ENCODE assay signal across 9 cellular contexts in genomic region chr17:16417896-16418683, GRCh38. TPM values are rescaled to one million over a fixed set of nuclear protein-coding genes. Genes with fewer than 3 reads are reported as not detected.
DNase-seq lines count a peak whose midpoint lies in the region; ATAC-seq and TF ChIP-seq lines count a peak whose summit lies in the region.
"Had no signal": no experiment of that assay in that cellular context is flagged by ENCODE, and none has a peak within 500 bp of the region (broad histone marks: within the 10 kb centered on the region; RNA-seq: fewer than 3 reads in every experiment).

No MANE protein-coding gene starts in this region.

- H2BK20ac ChIP-seq in IMR-90 (ENCODE audit: low read depth, low read length): peak overlapping the region; percentile 89

- H3K79me1 ChIP-seq in IMR-90 (ENCODE audit: low read depth in 1 of 2, low read length in 2 of 2) (peaks cover 0 to 61% of the 10 kb centered on the region in 2 experiments; a peak in 2 of 4 replicates), neuronal stem cell (ENCODE audit: low read depth, low read length) (no peaks in the 10 kb centered on the region)

- 0 out of 2 replicates have a peak overlapping the region, but pooled peaks have one; percentile 7 for H3K9ac ChIP-seq in IMR-90 (ENCODE audit: low read depth, low read length)
- no peak overlapping the region for H3K9ac ChIP-seq in neuronal stem cell (ENCODE audit: low read depth, low read length, poor library complexity)

- TF ChIP-seq POLR2A in IMR-90 (IDR thresholded peaks at IDR 0.05; ENCODE audit: low read depth, low read length): no peak

- no peak overlapping the region for H2BK12ac ChIP-seq in neuronal stem cell (ENCODE audit: low read length)

- H4K5ac ChIP-seq in IMR-90 (ENCODE audit: low read depth, low read length): peak overlapping the region; percentile 81

- H2BK5ac ChIP-seq in IMR-90 (ENCODE audit: low read depth, low read length, poor library complexity, severe bottlenecking) (peak overlapping the region; percentile 96), neuronal stem cell (ENCODE audit: low read length) (no peak overlapping the region)

- H3K27ac ChIP-seq in CD4-positive, alpha-beta T cell (ENCODE audit: low read depth, low read length): no peak overlapping the region
- peak overlapping the region; percentile 88 for H3K27ac ChIP-seq in IMR-90 (ENCODE audit: insufficient read depth, low read length)
- H3K27ac ChIP-seq in neuronal stem cell (replicated peaks; ENCODE audit: low read length): no peak overlapping the region

- no CpG with 5 or more reads among the region's 7 CpGs for WGBS in IMR-90 (ENCODE audit: extremely low coverage in 2 of 2, insufficient read length in 1 of 2), 2 experiments
- no CpG with 5 or more reads among the region's 7 CpGs for WGBS in neuronal stem cell (ENCODE audit: extremely low coverage in 2 of 2, insufficient read length in 2 of 2, insufficient replicate concordance in 1 of 2), 2 donors

- H3K4me2 ChIP-seq in IMR-90 (ENCODE audit: low read depth, low read length) (no peak overlapping the region), neuronal stem cell (ENCODE audit: insufficient read depth, low read length, poor library complexity, severe bottlenecking) (no peak overlapping the region)

- in situ Hi-C loops in IMR-90 (cut with MboI; ENCODE audit: low sequenced_read_pairs): no loop called here

- no peak for DNase-seq in CD4-positive, alpha-beta T cell
- DNase-seq in IMR-90 (peak; percentile 28), neuronal stem cell (ENCODE audit: low spot score) (no peak), Caco-2 (no peak), D341Med (ENCODE audit: low spot score) (no peak)
- no peak for DNase-seq in central memory CD8-positive, alpha-beta T cell (ENCODE audit: low spot score in 2 of 2)
- no peak for DNase-seq in central memory CD4-positive, alpha-beta T cell

- H3K23ac ChIP-seq in IMR-90 (ENCODE audit: low read depth, low read length) (peak overlapping the region; percentile 81), neuronal stem cell (ENCODE audit: low read depth, low read length, poor library complexity) (no peak overlapping the region)

- H3K56ac ChIP-seq in IMR-90 (ENCODE audit: extremely low read depth, insufficient read depth, low read length): peak overlapping the region; percentile 71; the same call in 1 of the 2 replicates

- H3K27me3 Mint-ChIP-seq in CD4-positive, alpha-beta T cell: no peaks in the 10 kb centered on the region
- H3K27me3 Mint-ChIP-seq in central memory CD8-positive, alpha-beta T cell: no peaks in the 10 kb centered on the region
- H3K27me3 Mint-ChIP-seq in Caco-2 (ENCODE audit: insufficient read depth, unreplicated experiment): no peaks in the 10 kb centered on the region

- ATAC-seq in CD4-positive, alpha-beta T cell (ENCODE audit: poor library complexity): no peak
- ATAC-seq in IMR-90 (ENCODE audit: low read depth) (no peak), HG03139 (IDR thresholded peaks at IDR 0.05; ENCODE audit: unreplicated experiment) (no peak)
- no peak for ATAC-seq in central memory CD8-positive, alpha-beta T cell (replicated peaks; ENCODE audit: extremely low read depth, poor library complexity, severe bottlenecking)

- CTCF ChIA-PET in CD4-positive, alpha-beta T cell (lab: Charles Lee): interaction anchor here (1.1 to 5.3 kb wide), 2 partner anchors 54 kb away, joined by 4 to 26 read pairs; no protein-coding TSS in a partner anchor
- CTCF ChIA-PET in IMR-90 (lab: Yijun Ruan, JAX) (no interaction called here), Caco-2 (lab: Charles Lee) (interaction anchor here (0.6 kb wide), 1 partner anchor 32 kb away, joined by 5 read pairs; no protein-coding TSS in a partner anchor)

- H3K4ac ChIP-seq in IMR-90 (ENCODE audit: low read depth, low read length) (peak overlapping the region; percentile 95), neuronal stem cell (ENCODE audit: low read length) (no peak overlapping the region)

- H2AK9ac ChIP-seq in IMR-90 (replicated peaks; ENCODE audit: low read depth, low read length, poor library complexity): peak overlapping the region; percentile 97

- H4K8ac ChIP-seq in IMR-90 (ENCODE audit: low read depth in 2 of 2, low read length in 2 of 2): peak overlapping the region; percentile 72 to 87
- H4K8ac ChIP-seq in neuronal stem cell (ENCODE audit: low read depth, low read length): no peak overlapping the region

- H3K4me1 ChIP-seq in IMR-90 (ENCODE audit: control insufficient read depth, insufficient read depth, low read length) (peaks cover 34% of the 10 kb centered on the region), neuronal stem cell (ENCODE audit: control insufficient read depth in 2 of 2, insufficient read depth in 1 of 2, low read depth in 1 of 2, low read length in 2 of 2) (peaks cover 8 to 13% of the 10 kb centered on the region in 2 donors), Caco-2 (peaks cover 10% of the 10 kb centered on the region)

- no peaks in the 10 kb centered on the region for H3K9me3 ChIP-seq in CD4-positive, alpha-beta T cell (ENCODE audit: control insufficient read depth, low read length)
- H3K9me3 ChIP-seq in IMR-90 (ENCODE audit: control insufficient read depth, insufficient read depth, low read length) (no peaks in the 10 kb centered on the region), neuronal stem cell (replicated peaks in 1 of 2; ENCODE audit: control insufficient read depth in 2 of 2, insufficient read depth in 1 of 2, low read depth in 1 of 2, low read length in 2 of 2) (no peaks in the 10 kb centered on the region), Caco-2 (no peaks in the 10 kb centered on the region)

- H3K4me1 Mint-ChIP-seq in CD4-positive, alpha-beta T cell (ENCODE audit: low read depth): peaks cover 55% of the 10 kb centered on the region
- peaks cover 59% of the 10 kb centered on the region for H3K4me1 Mint-ChIP-seq in central memory CD8-positive, alpha-beta T cell
- no peaks in the 10 kb centered on the region for H3K4me1 Mint-ChIP-seq in Caco-2 (ENCODE audit: low read depth, unreplicated experiment)

- H2AK5ac ChIP-seq in IMR-90 (ENCODE audit: low read depth, low read length): peak overlapping the region; percentile 99
- no peak overlapping the region for H2AK5ac ChIP-seq in neuronal stem cell (ENCODE audit: low read depth, low read length)

- peak overlapping the region; percentile 58 for H3K4me3 Mint-ChIP-seq in CD4-positive, alpha-beta T cell
- peak overlapping the region; percentile 96 for H3K4me3 Mint-ChIP-seq in central memory CD8-positive, alpha-beta T cell
- H3K4me3 Mint-ChIP-seq in Caco-2 (ENCODE audit: unreplicated experiment): no peak overlapping the region
- H3K4me3 Mint-ChIP-seq: neural crest cell had no signal

- POLR2A ChIA-PET in CD4-positive, alpha-beta T cell (lab: Charles Lee): interaction anchor here (1.5 kb wide), 1 partner anchor 11 kb away, joined by 5 read pairs; no protein-coding TSS in a partner anchor
- POLR2A ChIA-PET in IMR-90 (lab: Charles Lee; ENCODE audit: unreplicated experiment) (interaction anchor here (0.5 kb wide), 1 partner anchor 10 kb away, joined by 3 read pairs; no protein-coding TSS in a partner anchor), Caco-2 (lab: Charles Lee) (no interaction called here)

- H2BK120ac ChIP-seq in IMR-90 (ENCODE audit: low read depth, low read length) (peak overlapping the region; percentile 93), neuronal stem cell (ENCODE audit: low read depth, low read length) (no peak overlapping the region)

- peak overlapping the region; percentile 93 for H4K91ac ChIP-seq in IMR-90 (ENCODE audit: insufficient read depth, low read depth, low read length)
- no peak overlapping the region for H4K91ac ChIP-seq in neuronal stem cell (ENCODE audit: low read depth, low read length, poor library complexity)

- H3K9me1 ChIP-seq in IMR-90 (ENCODE audit: insufficient read depth, low read length): peaks cover 37% of the 10 kb centered on the region

- dilution Hi-C loops in IMR-90 (cut with HindIII; ENCODE audit: low sequenced_read_pairs, unreplicated experiment): no loop called here

- no peak for TF ChIP-seq CTCF in CD4-positive, alpha-beta T cell (IDR thresholded peaks at IDR 0.05)
- TF ChIP-seq CTCF in IMR-90 (conservative IDR thresholded peaks at IDR 0.05; ENCODE audit: low read depth, low read length): no peak
- no peak for TF ChIP-seq CTCF in Caco-2 (IDR thresholded peaks at IDR 0.05; ENCODE audit: insufficient read depth in 1 of 2, low read depth in 1 of 2, low read length in 1 of 2, severe bottlenecking in 1 of 2, unreplicated experiment in 1 of 2)

- H3K27me3 ChIP-seq in CD4-positive, alpha-beta T cell (ENCODE audit: control insufficient read depth, insufficient read depth, low read length): no peaks in the 10 kb centered on the region
- no peaks in the 10 kb centered on the region for H3K27me3 ChIP-seq in IMR-90 (ENCODE audit: control insufficient read depth, insufficient read depth, low read length)
- peaks cover 0 to 13% (median 0%) of the 10 kb centered on the region in 3 experiments for H3K27me3 ChIP-seq in neuronal stem cell (ENCODE audit: control insufficient read depth in 3 of 3, insufficient read depth in 3 of 3, low read depth in 1 of 3, low read length in 3 of 3)
- no peaks in the 10 kb centered on the region; the same call in 1 of the 2 replicates for H3K27me3 ChIP-seq in Caco-2 (replicated peaks; ENCODE audit: control insufficient read depth, insufficient read depth, low read length)

- peak overlapping the region; percentile 91 for H3K14ac ChIP-seq in IMR-90 (replicated peaks; ENCODE audit: low read depth, low read length)
- H3K14ac ChIP-seq in neuronal stem cell (ENCODE audit: low read length): no peak overlapping the region

- H2AFZ ChIP-seq in IMR-90 (replicated peaks; ENCODE audit: low read length, poor library complexity) (peak overlapping the region; percentile 78), neuronal stem cell (ENCODE audit: low read length) (peak overlapping the region; percentile 32)

- H3K9me3 Mint-ChIP-seq in CD4-positive, alpha-beta T cell: no peaks in the 10 kb centered on the region
- no peaks in the 10 kb centered on the region for H3K9me3 Mint-ChIP-seq in central memory CD8-positive, alpha-beta T cell
- no peaks in the 10 kb centered on the region for H3K9me3 Mint-ChIP-seq in Caco-2 (ENCODE audit: unreplicated experiment)
- H3K9me3 Mint-ChIP-seq: neural crest cell had no signal

- H4K20me1 ChIP-seq in IMR-90 (ENCODE audit: insufficient read depth, low read length): peaks cover 7% of the 10 kb centered on the region

- TF ChIP-seq RAD21 in IMR-90 (IDR thresholded peaks at IDR 0.05; ENCODE audit: low read length): no peak

- peaks cover 68% of the 10 kb centered on the region for H3K36me3 Mint-ChIP-seq in CD4-positive, alpha-beta T cell (ENCODE audit: low read depth)
- H3K36me3 Mint-ChIP-seq in central memory CD8-positive, alpha-beta T cell (ENCODE audit: insufficient read depth): peaks cover 59% of the 10 kb centered on the region
- no peaks in the 10 kb centered on the region for H3K36me3 Mint-ChIP-seq in Caco-2 (ENCODE audit: insufficient read depth, unreplicated experiment)

- H3K36me3 ChIP-seq in IMR-90 (ENCODE audit: control insufficient read depth, insufficient read depth, low read length) (peaks cover under 1% of the 10 kb centered on the region; the same call in 1 of the 2 replicates), neuronal stem cell (replicated peaks in 1 of 2; ENCODE audit: control insufficient read depth in 2 of 2, insufficient read depth in 2 of 2, low read length in 2 of 2) (no peaks in the 10 kb centered on the region), Caco-2 (ENCODE audit: control insufficient read depth, insufficient read depth, low read length) (no peaks in the 10 kb centered on the region)

- intact Hi-C loops in CD4-positive, alpha-beta T cell (cut with DNase I, micrococcal nuclease): loop anchor here in 1 of 2 experiments (2.0 to 10.0 kb wide), 2 partner anchors 19 to 53 kb away; no protein-coding TSS in a partner anchor
- intact Hi-C loops in IMR-90 (cut with micrococcal nuclease): loop anchor here (5.0 kb wide), 1 partner anchor 961 kb away; no protein-coding TSS in a partner anchor
- intact Hi-C loops in Caco-2 (cut with micrococcal nuclease; ENCODE audit: unreplicated experiment): no loop called here

- H3K4me3 ChIP-seq in IMR-90 (ENCODE audit: insufficient read depth, low read depth, low read length) (no peak overlapping the region), neuronal stem cell (ENCODE audit: low read length in 2 of 2) (no peak overlapping the region), Caco-2 (ENCODE audit: low read depth, low read length) (no peak overlapping the region)

- peak overlapping the region; percentile 75 for H3K18ac ChIP-seq in IMR-90 (ENCODE audit: low read depth, low read length)
- H3K18ac ChIP-seq in neuronal stem cell (ENCODE audit: low read length): peak overlapping the region; percentile 9

- H2BK15ac ChIP-seq in IMR-90 (ENCODE audit: low read depth, low read length): peak overlapping the region; percentile 93; the same call in 2 of the 3 replicates
- no peak overlapping the region for H2BK15ac ChIP-seq in neuronal stem cell (ENCODE audit: low read length)

- peak overlapping the region; percentile 85 for H3K27ac Mint-ChIP-seq in CD4-positive, alpha-beta T cell
- H3K27ac Mint-ChIP-seq in central memory CD8-positive, alpha-beta T cell (ENCODE audit: low read depth): peak overlapping the region; percentile 80
- no peak overlapping the region for H3K27ac Mint-ChIP-seq in Caco-2 (ENCODE audit: unreplicated experiment)

- BruUV-seq in IMR-90 (replicated peaks; lab: Mats Ljungman, UMichigan) (no TSS peak), Caco-2 (replicated peaks; lab: Mats Ljungman, UMichigan) (no TSS peak)

RNA-seq across cellular contexts. Expression of gene TRPV2, which starts 2.7 kb away (rescaled TPM):
- total RNA-seq in CD4-positive, alpha-beta T cell: 10 to 100 TPM; 42.8 to 45.2 TPM
- total RNA-seq in IMR-90 (2012; rRNA removed) (27.2 and 30.8 TPM in 2 replicates), Caco-2 (2022) (0.28 and 0.41 TPM in 2 replicates)
- 32.8 and 36.4 TPM in 2 replicates for polyA plus RNA-seq in IMR-90 (2012; rRNA removed)
- 28.0 and 41.7 TPM in 2 replicates for polyA plus RNA-seq in IMR-90 (2012; cell fraction: cytosol; rRNA removed)
- polyA plus RNA-seq in IMR-90 (2012; cell fraction: nucleus; rRNA removed; ENCODE audit: low replicate concordance): 30.3 and 55.3 TPM in 2 replicates
- polyA plus RNA-seq in neuronal stem cell (2013, experiment 1 of 2): 0.36 TPM
- 0.30 TPM for polyA plus RNA-seq in neuronal stem cell (2013, experiment 2 of 2)

RNA-seq across cellular contexts. Expression of gene UBB, which starts 37.2 kb away (rescaled TPM):
- total RNA-seq in CD4-positive, alpha-beta T cell: 100 to 1,000 TPM; 646 to 647 TPM
- total RNA-seq in IMR-90 (2012; rRNA removed) (3,383 and 4,283 TPM in 2 replicates), Caco-2 (2022) (1,900 and 1,904 TPM in 2 replicates)
- polyA plus RNA-seq in IMR-90 (2012; rRNA removed): 2,561 and 3,167 TPM in 2 replicates
- 2,294 and 4,532 TPM in 2 replicates for polyA plus RNA-seq in IMR-90 (2012; cell fraction: cytosol; rRNA removed)
- polyA plus RNA-seq in IMR-90 (2012; cell fraction: nucleus; rRNA removed; ENCODE audit: low replicate concordance): 753 and 838 TPM in 2 replicates
- 3,085 TPM for polyA plus RNA-seq in neuronal stem cell (2013, experiment 1 of 2)
- polyA plus RNA-seq in neuronal stem cell (2013, experiment 2 of 2): 3,088 TPM

Comparison
In these comparisons a context has a peak if more than half of its experiments do, and no peak if none do; other contexts are left out.
1. RNA of gene TRPV2, which starts 2.7 kb away (total RNA-seq): 42.8 to 45.2 TPM in CD4-positive, alpha-beta T cell and 27.2 to 30.8 TPM in IMR-90; 0.28 to 0.41 TPM in Caco-2; every median in the first group is over 10 times any median in the second.